Comparison of ENCODE assay signal across 1 cellular context in genomic region chr20:49136817-49137571, GRCh38.
TF ChIP-seq lines count a peak whose summit lies in the region.

No MANE protein-coding gene starts in this region.

TF ChIP-seq in HepG2, 621 proteins besides CTCF, POLR2A, EP300 and RAD21 (continued from another document):
- peak; percentile 97 for TF ChIP-seq ZBTB33 (CRISPR knock-in tag; IDR thresholded peaks at IDR 0.05)
- 0 out of 2 replicates have a peak, but pooled peaks have one; percentile 7 for TF ChIP-seq MZF1 (CRISPR knock-in tag; IDR thresholded peaks at IDR 0.05; ENCODE audit: borderline replicate concordance)
- TF ChIP-seq NPAS2 (CRISPR knock-in tag; IDR thresholded peaks at IDR 0.05; ENCODE audit: borderline replicate concordance), result no peak
- no peak for TF ChIP-seq ZNF674 (CRISPR knock-in tag; IDR thresholded peaks at IDR 0.05; ENCODE audit: low read depth)
- no peak for TF ChIP-seq SNAPC5 (CRISPR knock-in tag; IDR thresholded peaks at IDR 0.05; ENCODE audit: borderline replicate concordance)
- TF ChIP-seq SMAD1 (CRISPR knock-in tag; IDR thresholded peaks at IDR 0.05; ENCODE audit: borderline replicate concordance, low read depth), result no peak
